In the genomic region with DNA sequence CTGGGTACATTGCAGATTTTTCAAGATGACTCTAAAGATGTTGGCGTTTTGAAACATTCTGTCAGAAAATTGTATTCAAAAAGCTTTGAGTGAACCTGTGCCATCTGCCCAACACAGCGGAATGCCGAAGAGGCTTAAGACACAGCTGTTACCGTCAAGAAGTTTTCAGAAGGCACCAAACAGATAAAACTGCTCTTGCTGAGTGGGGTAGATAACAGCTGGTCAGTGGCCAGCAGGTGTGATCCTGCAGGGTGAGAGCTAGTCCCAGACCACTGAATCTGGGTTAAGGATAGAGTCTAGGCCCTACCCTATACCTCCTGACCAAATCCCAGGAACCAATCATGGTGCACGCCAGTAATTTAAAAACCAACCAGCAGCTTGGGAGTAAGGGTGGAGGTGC, we compare ENCODE assay signal across 18 cellular contexts.
"Had no signal": no experiment of that assay in that cellular context is flagged by ENCODE, and none has a peak within 500 bp of the region (broad histone marks: within the 10 kb centered on the region; RNA-seq: fewer than 3 reads in every experiment).

No MANE protein-coding gene starts in this region.

- DNase-seq: effector CD4-positive, alpha-beta T cell; foreskin keratinocyte; immature natural killer cell; left cardiac atrium; left ventricle myocardium inferior; naive thymus-derived CD4-positive, alpha-beta T cell; nephron progenitor cell; sigmoid colon; small intestine; stimulated activated CD4-positive, alpha-beta T cell treated with anti-CD3 and anti-CD28 coated beads, Interleukin-12 subunit alpha, Interleukin-12 subunit beta, amount 100 ng/mL, for 4 hours; stimulated activated naive CD4-positive, alpha-beta T cell treated with Interleukin-2 at 50 U/mL for 16 hours had no signal

- H3K36me3 Mint-ChIP-seq: immature natural killer cell; naive thymus-derived CD4-positive, alpha-beta T cell had no signal

- H3K27ac Mint-ChIP-seq: endodermal cell; memory B cell; naive thymus-derived CD4-positive, alpha-beta T cell had no signal

- H3K4me1 ChIP-seq: foreskin keratinocyte, lower lobe of right lung, sigmoid colon had no signal

- H3K9me3 ChIP-seq: left ventricle myocardium inferior, lower lobe of right lung, neutrophil, sigmoid colon had no signal

- H3K4me3 ChIP-seq: coronary artery, left ventricle myocardium inferior, lower lobe of right lung, sigmoid colon had no signal

- H3K27ac ChIP-seq: coronary artery, foreskin keratinocyte, left ventricle myocardium inferior, lower lobe of right lung, neutrophil, sigmoid colon had no signal

- H3K27me3 Mint-ChIP-seq: memory B cell; naive thymus-derived CD4-positive, alpha-beta T cell had no signal

- H3K4me3 Mint-ChIP-seq: endodermal cell; immature natural killer cell; memory B cell; naive thymus-derived CD4-positive, alpha-beta T cell; nephron progenitor cell had no signal

- H3K27me3 ChIP-seq: foreskin keratinocyte, neutrophil, sigmoid colon had no signal

- H3K4me1 Mint-ChIP-seq: immature natural killer cell; memory B cell; naive thymus-derived CD4-positive, alpha-beta T cell had no signal

- FAIRE-seq: endothelial cell of umbilical vein, keratinocyte, small intestine had no signal

- H3K9me3 Mint-ChIP-seq: endodermal cell; immature natural killer cell; memory B cell; naive thymus-derived CD4-positive, alpha-beta T cell; nephron progenitor cell had no signal

- H3K36me3 ChIP-seq: left ventricle myocardium inferior, lower lobe of right lung, neutrophil had no signal
